ENCODE assay signal across 8 cellular contexts in the genomic region with DNA sequence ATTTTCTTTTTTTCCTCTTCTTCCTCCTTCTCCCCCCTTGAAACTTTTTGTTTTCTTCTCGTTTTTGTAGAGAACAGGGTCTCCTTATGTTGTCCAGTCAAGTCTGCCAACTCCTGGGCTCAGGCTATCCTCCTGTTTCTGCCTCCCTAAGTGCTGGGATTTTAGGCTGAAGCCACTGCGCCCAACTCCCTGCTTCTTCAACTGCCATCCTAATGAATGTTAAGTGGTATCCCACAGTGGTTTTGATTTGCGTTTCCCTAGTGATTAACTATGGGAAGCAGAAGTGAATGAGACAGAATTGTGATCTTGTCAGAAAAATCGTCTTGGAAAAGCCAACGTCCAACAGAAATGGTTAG. TPM values are rescaled to one million over a fixed set of nuclear protein-coding genes. Genes with fewer than 3 reads are reported as not detected.
DNase-seq lines count a peak whose midpoint lies in the region; ATAC-seq and TF ChIP-seq lines count a peak whose summit lies in the region.

No MANE protein-coding gene starts in this region.

- peaks cover 3% of the 10 kb centered on the region for H3K9me3 Mint-ChIP-seq in activated CD8-positive, alpha-beta T cell treated with anti-CD3 and anti-CD28 coated beads for 36 hours
- H3K9me3 Mint-ChIP-seq in stimulated activated naive B cell treated with anti-CD40 and anti-IgM and Interleukin-4, amounts not matched to agents 10 μg/mL and 1 μg/mL and 100 μg/mL, for 72 hours = peaks cover 3 to 4% of the 10 kb centered on the region in 2 donors

- H3K27ac Mint-ChIP-seq in activated CD8-positive, alpha-beta T cell treated with anti-CD3 and anti-CD28 coated beads for 36 hours = peak overlapping the region; percentile 77
- peak overlapping the region; percentile 95 for H3K27ac Mint-ChIP-seq in stimulated activated naive B cell treated with anti-CD40 and anti-IgM and Interleukin-4, amounts not matched to agents 10 μg/mL and 1 μg/mL and 100 μg/mL, for 72 hours

- H3K27me3 ChIP-seq in iPS-18a (ENCODE audit: control insufficient read depth, insufficient read depth, low read length) = no peaks in the 10 kb centered on the region

- DNase-seq in NCI-H345 (lab: John Stamatoyannopoulos, UW) = peak; percentile 12
- DNase-seq in NCI-H345 treated with DMSO at 0.1 percent for 48 hours (lab: John Stamatoyannopoulos, UW; ENCODE audit: unreplicated experiment) = no peak
- DNase-seq in activated CD8-positive, alpha-beta T cell treated with anti-CD3 and anti-CD28 coated beads for 36 hours = no peak
- DNase-seq in stimulated activated naive B cell treated with anti-CD40 and anti-IgM and Interleukin-4, amounts not matched to agents 10 μg/mL and 1 μg/mL and 100 μg/mL, for 72 hours = no peak
- no peak for DNase-seq in cerebellum (ENCODE audit: low spot score)
- no peak for DNase-seq in DMS114 treated with DMSO at 0.1 percent for 48 hours (lab: John Stamatoyannopoulos, UW; ENCODE audit: unreplicated experiment)
- DNase-seq in NCI-H526 treated with DMSO at 0.1 percent for 48 hours (lab: John Stamatoyannopoulos, UW) = no peak

- H3K9me3 ChIP-seq in iPS-18a (ENCODE audit: control insufficient read depth, low read depth, low read length) = no peaks in the 10 kb centered on the region

- TF ChIP-seq CTCF in activated CD8-positive, alpha-beta T cell treated with anti-CD3 and anti-CD28 coated beads for 36 hours (IDR thresholded peaks at IDR 0.05) = no peak

- no peak overlapping the region for H3K27ac ChIP-seq in iPS-18a (ENCODE audit: low read length)

- H3K4me1 ChIP-seq in iPS-18a (ENCODE audit: control insufficient read depth, low read depth, low read length) = peaks cover 14% of the 10 kb centered on the region

- intact Hi-C loops in activated CD8-positive, alpha-beta T cell treated with anti-CD3 and anti-CD28 coated beads for 36 hours (cut with micrococcal nuclease) = no loop called here

- H3K36me3 ChIP-seq in iPS-18a (ENCODE audit: control insufficient read depth, low read depth, low read length) = no peaks in the 10 kb centered on the region

- no peaks in the 10 kb centered on the region for H3K27me3 Mint-ChIP-seq in activated CD8-positive, alpha-beta T cell treated with anti-CD3 and anti-CD28 coated beads for 36 hours
- H3K27me3 Mint-ChIP-seq in stimulated activated naive B cell treated with anti-CD40 and anti-IgM and Interleukin-4, amounts not matched to agents 10 μg/mL and 1 μg/mL and 100 μg/mL, for 72 hours = no peaks in the 10 kb centered on the region

- H3K4me1 Mint-ChIP-seq in activated CD8-positive, alpha-beta T cell treated with anti-CD3 and anti-CD28 coated beads for 36 hours (ENCODE audit: low read depth) = peaks cover 47% of the 10 kb centered on the region
- H3K4me1 Mint-ChIP-seq in stimulated activated naive B cell treated with anti-CD40 and anti-IgM and Interleukin-4, amounts not matched to agents 10 μg/mL and 1 μg/mL and 100 μg/mL, for 72 hours = peaks cover 37 to 62% of the 10 kb centered on the region in 2 donors

- CTCF ChIA-PET in activated CD8-positive, alpha-beta T cell treated with anti-CD3 and anti-CD28 coated beads for 36 hours (lab: Charles Lee) = no interaction called here

- peak overlapping the region; percentile 67 for H3K9ac ChIP-seq in iPS-18a (ENCODE audit: low read length)

- ATAC-seq in activated CD8-positive, alpha-beta T cell treated with anti-CD3 and anti-CD28 coated beads for 36 hours = no peak
- ATAC-seq in stimulated activated naive B cell treated with anti-CD40 and anti-IgM and Interleukin-4, amounts not matched to agents 10 μg/mL and 1 μg/mL and 100 μg/mL, for 72 hours (replicated peaks) = no peak

- peaks cover 23% of the 10 kb centered on the region for H3K36me3 Mint-ChIP-seq in activated CD8-positive, alpha-beta T cell treated with anti-CD3 and anti-CD28 coated beads for 36 hours (ENCODE audit: low read depth)
- H3K36me3 Mint-ChIP-seq in stimulated activated naive B cell treated with anti-CD40 and anti-IgM and Interleukin-4, amounts not matched to agents 10 μg/mL and 1 μg/mL and 100 μg/mL, for 72 hours = peaks cover 7 to 15% of the 10 kb centered on the region in 2 donors

- peak overlapping the region; percentile 74 for H3K4me3 Mint-ChIP-seq in activated CD8-positive, alpha-beta T cell treated with anti-CD3 and anti-CD28 coated beads for 36 hours
- peak overlapping the region; percentile 90 to 93 for H3K4me3 Mint-ChIP-seq in stimulated activated naive B cell treated with anti-CD40 and anti-IgM and Interleukin-4, amounts not matched to agents 10 μg/mL and 1 μg/mL and 100 μg/mL, for 72 hours

- H3K4me3 ChIP-seq in iPS-18a (ENCODE audit: low read length) = peak overlapping the region; percentile 85

- POLR2A ChIA-PET in activated CD8-positive, alpha-beta T cell treated with anti-CD3 and anti-CD28 coated beads for 36 hours (lab: Charles Lee) = interaction anchor here (1.0 to 2.8 kb wide), 3 partner anchors 9 to 31 kb away, joined by 3 to 8 read pairs (median 3); no protein-coding TSS in a partner anchor

RNA-seq across cellular contexts. Expression of a gene that starts 1.0 kb away (rescaled TPM):
- total RNA-seq in activated CD8-positive, alpha-beta T cell treated with anti-CD3 and anti-CD28 coated beads for 36 hours = 100 to 1,000 TPM; 149 to 154 TPM
- 201 TPM for total RNA-seq in cerebellum

RNA-seq across cellular contexts. Expression of a gene that starts 49.8 kb away (rescaled TPM):
- total RNA-seq in activated CD8-positive, alpha-beta T cell treated with anti-CD3 and anti-CD28 coated beads for 36 hours = 10 to 100 TPM; 54.8 to 59.0 TPM
- total RNA-seq in cerebellum = 31.2 TPM
